In the genomic region with DNA sequence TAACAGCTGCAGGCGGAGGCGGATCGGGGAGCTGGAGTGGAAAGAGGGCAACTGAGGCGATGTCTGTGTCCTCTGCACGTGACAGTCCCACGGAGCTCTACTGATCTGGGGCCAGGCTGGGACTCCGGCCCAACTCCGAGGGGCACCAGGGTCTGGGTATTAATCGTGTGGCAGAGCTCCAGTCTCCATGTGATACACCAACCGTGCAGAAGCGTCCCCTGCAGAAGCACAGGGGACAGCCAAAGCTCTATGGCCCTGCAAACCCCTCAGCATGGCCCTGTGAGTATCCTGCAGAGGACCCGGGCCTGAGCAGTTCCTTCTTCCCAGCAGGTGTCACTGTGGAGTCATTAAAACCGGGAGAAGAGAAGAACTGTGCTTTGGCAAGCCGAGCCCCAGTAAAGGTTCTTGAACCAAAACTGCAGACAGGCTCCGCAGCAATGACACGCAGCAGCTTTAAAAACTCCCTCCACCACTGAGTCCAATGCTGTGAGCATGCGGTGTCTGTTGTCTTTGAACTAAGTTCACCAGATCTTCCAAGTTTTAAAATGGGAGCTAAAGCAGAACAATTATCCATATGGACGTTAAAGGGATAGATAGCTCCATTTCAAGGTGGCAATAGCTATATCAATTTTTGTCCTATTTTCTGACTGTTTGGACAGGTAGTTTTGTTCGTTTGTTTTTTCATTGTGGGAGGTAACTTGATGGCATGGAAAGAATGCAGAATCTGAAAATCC, we compare ENCODE assay signal across 9 cellular contexts.
A peak's percentile ranks its signal among the peaks of the same experiment; 100 is the strongest.
DNase-seq lines count a peak whose midpoint lies in the region; ATAC-seq and TF ChIP-seq lines count a peak whose summit lies in the region.
"Had no signal": no experiment of that assay in that cellular context is flagged by ENCODE, and none has a peak within 500 bp of the region (broad histone marks: within the 10 kb centered on the region; RNA-seq: fewer than 3 reads in every experiment).

No MANE protein-coding gene starts in this region.

- H3K36me3 Mint-ChIP-seq in activated naive CD8-positive, alpha-beta T cell treated with anti-CD3 and anti-CD28 coated beads, Interleukin-2, amount 10 ng/mL, durations not matched to agents 7 days and 5 days = no peaks in the 10 kb centered on the region
- H3K36me3 Mint-ChIP-seq: naive B cell had no signal

- H3K27me3 Mint-ChIP-seq in activated naive CD8-positive, alpha-beta T cell treated with anti-CD3 and anti-CD28 coated beads, Interleukin-2, amount 10 ng/mL, durations not matched to agents 7 days and 5 days = no peaks in the 10 kb centered on the region

- no peaks in the 10 kb centered on the region for H3K9me3 ChIP-seq in right atrium auricular region
- no peaks in the 10 kb centered on the region for H3K9me3 ChIP-seq in sigmoid colon

- peak; percentile 81 for ATAC-seq in HG02885 (IDR thresholded peaks at IDR 0.05; ENCODE audit: poor library complexity, unreplicated experiment)
- ATAC-seq in activated naive CD8-positive, alpha-beta T cell treated with anti-CD3 and anti-CD28 coated beads, Interleukin-2, amount 10 ng/mL, durations not matched to agents 7 days and 5 days (ENCODE audit: low read depth) = peak; percentile 63

- no peak for TF ChIP-seq EP300 in sigmoid colon (IDR thresholded peaks at IDR 0.05)

- H3K4me3 Mint-ChIP-seq in activated naive CD8-positive, alpha-beta T cell treated with anti-CD3 and anti-CD28 coated beads, Interleukin-2, amount 10 ng/mL, durations not matched to agents 7 days and 5 days = no peak overlapping the region
- H3K4me3 Mint-ChIP-seq: naive B cell had no signal

- 60 to 65% methylated on average over 19 of the region's 19 CpGs for WGBS in sigmoid colon, 2 donors

- H3K4me1 ChIP-seq in right atrium auricular region (peaks cover 0 to 5% of the 10 kb centered on the region in 2 donors), sigmoid colon (peaks cover 0 to 3% (median 0%) of the 10 kb centered on the region in 4 donors)

- POLR2A ChIA-PET in activated naive CD8-positive, alpha-beta T cell treated with anti-CD3 and anti-CD28 coated beads, Interleukin-2, amount 10 ng/mL, durations not matched to agents 7 days and 5 days (lab: Charles Lee) = no interaction called here

- H3K27ac ChIP-seq in right atrium auricular region (no peak overlapping the region), sigmoid colon (no peak overlapping the region)

- H3K4me1 Mint-ChIP-seq in activated naive CD8-positive, alpha-beta T cell treated with anti-CD3 and anti-CD28 coated beads, Interleukin-2, amount 10 ng/mL, durations not matched to agents 7 days and 5 days = no peaks in the 10 kb centered on the region
- H3K4me1 Mint-ChIP-seq: naive B cell had no signal

- TF ChIP-seq POLR2A in sigmoid colon (IDR thresholded peaks at IDR 0.05) = no peak

- H3K36me3 ChIP-seq in right atrium auricular region = no peaks in the 10 kb centered on the region
- no peaks in the 10 kb centered on the region for H3K36me3 ChIP-seq in sigmoid colon

- no peaks in the 10 kb centered on the region for H3K9me3 Mint-ChIP-seq in activated naive CD8-positive, alpha-beta T cell treated with anti-CD3 and anti-CD28 coated beads, Interleukin-2, amount 10 ng/mL, durations not matched to agents 7 days and 5 days
- H3K9me3 Mint-ChIP-seq: naive B cell had no signal

- intact Hi-C loops in sigmoid colon (cut with DNase I) = loop anchor here (2.0 to 5.0 kb wide), 3 partner anchors 32 to 321 kb away; no protein-coding TSS in a partner anchor

- H3K4me3 ChIP-seq in AG09309 (ENCODE audit: control insufficient read depth, low read depth, low read length) (no peak overlapping the region), GM12875 (ENCODE audit: low read depth, low read length) (no peak overlapping the region), right atrium auricular region (no peak overlapping the region), sigmoid colon (no peak overlapping the region)

- DNase-seq in AG09309 (ENCODE audit: low read depth) (no peak), NCI-H345 (lab: John Stamatoyannopoulos, UW) (peak; percentile 35), right atrium auricular region (ENCODE audit: low spot score) (no peak), sigmoid colon (peak; percentile 66), epidermal melanocyte (ENCODE audit: insufficient read length, low spot score) (no peak)
- DNase-seq in activated naive CD8-positive, alpha-beta T cell treated with anti-CD3 and anti-CD28 coated beads, Interleukin-2, amount 10 ng/mL, durations not matched to agents 7 days and 5 days = peak; percentile 32
- DNase-seq: naive B cell had no signal

- H3K27ac Mint-ChIP-seq in activated naive CD8-positive, alpha-beta T cell treated with anti-CD3 and anti-CD28 coated beads, Interleukin-2, amount 10 ng/mL, durations not matched to agents 7 days and 5 days = no peak overlapping the region
- H3K27ac Mint-ChIP-seq: naive B cell had no signal

- peak; percentile 61 for TF ChIP-seq CTCF in AG09309 (IDR thresholded peaks at IDR 0.05; ENCODE audit: control insufficient read depth, insufficient read depth, low read depth, low read length, missing control alignments)
- peak; percentile 73 for TF ChIP-seq CTCF in GM12875 (IDR thresholded peaks at IDR 0.05; ENCODE audit: borderline replicate concordance, insufficient read depth, low read depth, low read length)
- peak; percentile 17 to 66 for TF ChIP-seq CTCF in right atrium auricular region (IDR thresholded peaks at IDR 0.05)
- peak in 3 of 4 experiments; percentile 33 to 52 (median 34) for TF ChIP-seq CTCF in sigmoid colon (IDR thresholded peaks at IDR 0.05)

- no peaks in the 10 kb centered on the region for H3K27me3 ChIP-seq in right atrium auricular region
- H3K27me3 ChIP-seq in sigmoid colon = no peaks in the 10 kb centered on the region

Comparison
In these comparisons a context has a peak if more than half of its experiments do, and no peak if none do; other contexts are left out.
1. DNase-seq: peak in NCI-H345 (single experiment), activated naive CD8-positive, alpha-beta T cell treated with anti-CD3 and anti-CD28 coated beads, Interleukin-2, amount 10 ng/mL, durations not matched to agents 7 days and 5 days (single experiment) and sigmoid colon (single experiment); none in AG09309 (single experiment), right atrium auricular region (single experiment) and epidermal melanocyte (single experiment).
2. Peak in every context shown above with its lines, with median percentiles within 50 percentile points of each other: CTCF ChIP-seq.